ENCODE assay signal across 9 cellular contexts in the genomic region with DNA sequence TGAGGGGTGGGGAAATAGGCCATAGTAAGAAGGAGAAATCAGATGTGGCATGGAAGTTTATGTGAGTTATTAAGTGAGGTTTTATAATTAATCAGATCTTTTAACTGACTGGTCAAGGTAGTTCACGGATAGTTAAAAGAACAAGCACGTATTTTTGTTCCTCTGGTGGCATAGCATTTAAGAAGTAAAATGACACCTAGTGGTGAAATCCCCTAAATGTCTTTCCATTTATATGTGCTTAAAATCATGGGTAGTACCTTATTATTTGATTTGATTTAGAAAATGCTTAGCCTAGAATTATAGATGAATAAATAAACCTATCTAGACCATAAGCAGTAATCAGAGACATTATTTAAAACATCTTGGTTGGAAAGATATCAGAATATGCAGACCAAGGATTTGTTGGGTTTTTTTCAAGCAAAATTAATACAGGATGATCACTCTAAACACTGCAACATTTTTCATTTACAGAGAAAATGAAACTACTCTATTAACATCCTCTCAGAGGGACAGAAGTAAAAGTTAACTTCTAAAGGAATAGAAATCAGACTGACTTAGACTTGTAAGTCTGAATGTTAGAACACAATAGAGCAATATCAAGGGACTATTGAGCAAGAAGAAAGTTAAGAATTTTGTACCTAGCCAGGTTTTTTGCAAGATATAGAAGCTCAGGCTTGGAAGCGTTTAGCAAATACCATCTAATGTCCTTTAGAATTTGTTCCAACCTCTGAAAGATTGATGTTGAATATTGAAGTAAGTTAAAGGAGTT.
DNase-seq lines count a peak whose midpoint lies in the region; ATAC-seq, FAIRE-seq and TF ChIP-seq lines count a peak whose summit lies in the region.
"Had no signal": no experiment of that assay in that cellular context is flagged by ENCODE, and none has a peak within 500 bp of the region (broad histone marks: within the 10 kb centered on the region; RNA-seq: fewer than 3 reads in every experiment).

No MANE protein-coding gene starts in this region.

- peaks cover 11% of the 10 kb centered on the region for H3K79me1 ChIP-seq in mesenchymal stem cell (replicated peaks; ENCODE audit: low read length, poor library complexity, severe bottlenecking)

- H3K9me3 Mint-ChIP-seq in chondrocyte (ENCODE audit: low read depth): no peaks in the 10 kb centered on the region

- no peak overlapping the region for H2BK15ac ChIP-seq in mesenchymal stem cell (ENCODE audit: low read depth, poor library complexity, severe bottlenecking)

- H3K4me1 ChIP-seq in mesenchymal stem cell (ENCODE audit: control insufficient read depth, insufficient read depth, low read depth, low read length): peaks cover 1% of the 10 kb centered on the region

- no peak overlapping the region for H3K23ac ChIP-seq in mesenchymal stem cell (ENCODE audit: low read length in 2 of 2)

- no peak overlapping the region for H2BK12ac ChIP-seq in mesenchymal stem cell (ENCODE audit: low read length in 2 of 2)

- no peak overlapping the region for H2AFZ ChIP-seq in mesenchymal stem cell (ENCODE audit: low read depth, low read length)

- peaks cover 7 to 28% of the 10 kb centered on the region in 2 experiments for H3K36me3 ChIP-seq in mesenchymal stem cell (ENCODE audit: control insufficient read depth in 1 of 2, insufficient read depth in 2 of 2, low read depth in 1 of 2, low read length in 2 of 2)

- H3K36me3 Mint-ChIP-seq in chondrocyte (ENCODE audit: low read depth): peaks cover 3% of the 10 kb centered on the region

- H3K27me3 ChIP-seq in mesenchymal stem cell (ENCODE audit: control insufficient read depth in 1 of 2, insufficient read depth in 1 of 2, low read length in 2 of 2): no peaks in the 10 kb centered on the region

- H3K4me3 ChIP-seq in mesenchymal stem cell (ENCODE audit: insufficient read depth in 1 of 2, low read depth in 1 of 2, low read length in 2 of 2): peak overlapping the region in 1 of 2 experiments; percentile 37

- H4K8ac ChIP-seq in mesenchymal stem cell (ENCODE audit: low read length): no peak overlapping the region

- no peak overlapping the region for H3K14ac ChIP-seq in mesenchymal stem cell (ENCODE audit: low read length in 2 of 2)

- ATAC-seq in HG02852 (IDR thresholded peaks at IDR 0.05; ENCODE audit: unreplicated experiment): peak; percentile 64

- 77% methylated on average over 3 of the region's 3 CpGs for WGBS in mesenchymal stem cell

- no peaks in the 10 kb centered on the region for H3K27me3 Mint-ChIP-seq in chondrocyte (ENCODE audit: low read depth)

- peak; percentile 60 for DNase-seq in NCI-H69 (lab: John Stamatoyannopoulos, UW)
- no peak for DNase-seq in chondrocyte (ENCODE audit: low spot score)
- DNase-seq in mesenchymal stem cell: peak; percentile 58
- no peak for DNase-seq in stimulated activated CD8-positive, alpha-beta memory T cell treated with anti-CD3 and anti-CD28 coated beads, Interleukin-4, amount 100 ng/mL, for 48 hours
- DNase-seq in COLO668 (lab: John Stamatoyannopoulos, UW; ENCODE audit: unreplicated experiment): no peak

- FAIRE-seq in G401.6 (lab: Jason Lieb, UNC): peak; percentile 97

- H3K4me3 Mint-ChIP-seq in chondrocyte (ENCODE audit: unreplicated experiment): no peak overlapping the region

- no peak overlapping the region for H4K91ac ChIP-seq in mesenchymal stem cell (ENCODE audit: low read length)

- H3K18ac ChIP-seq in mesenchymal stem cell (ENCODE audit: low read depth in 1 of 2, low read length in 2 of 2): no peak overlapping the region

- H3K9me3 ChIP-seq in mesenchymal stem cell (ENCODE audit: control insufficient read depth, low read length): peaks cover 4% of the 10 kb centered on the region

- no peak overlapping the region for H2BK120ac ChIP-seq in mesenchymal stem cell (ENCODE audit: low read depth, low read length)

- H2AK5ac ChIP-seq in mesenchymal stem cell (ENCODE audit: low read length, severe bottlenecking): no peak overlapping the region

- H3K9ac ChIP-seq in mesenchymal stem cell (ENCODE audit: low read length): peak overlapping the region; percentile 81

- peak overlapping the region; percentile 68 for H3K27ac Mint-ChIP-seq in chondrocyte (ENCODE audit: unreplicated experiment)

- H3K4me1 Mint-ChIP-seq in chondrocyte (ENCODE audit: low read depth): peaks cover 22% of the 10 kb centered on the region

- H3K27ac ChIP-seq in 22Rv1: no peak overlapping the region
- no peak overlapping the region for H3K27ac ChIP-seq in mesenchymal stem cell (ENCODE audit: low read length, poor library complexity, severe bottlenecking)
- H3K27ac ChIP-seq: epithelial cell of prostate had no signal

- H3K4me2 ChIP-seq in mesenchymal stem cell (ENCODE audit: low read length, poor library complexity, severe bottlenecking): no peak overlapping the region

- TF ChIP-seq CTCF in 22Rv1 (IDR thresholded peaks at IDR 0.05) (peak; percentile 73), chondrocyte (IDR thresholded peaks at IDR 0.05) (peak; percentile 86)

- no peak overlapping the region for H3K4ac ChIP-seq in mesenchymal stem cell (ENCODE audit: low read depth in 1 of 2, low read length in 2 of 2)

- H2BK5ac ChIP-seq in mesenchymal stem cell (ENCODE audit: low read depth, low read length, poor library complexity, severe bottlenecking): no peak overlapping the region

Comparison
In these comparisons a context has a peak if more than half of its experiments do, and no peak if none do; other contexts are left out.
1. DNase-seq: peak in NCI-H69 (single experiment) and mesenchymal stem cell (single experiment); none in chondrocyte (single experiment), stimulated activated CD8-positive, alpha-beta memory T cell treated with anti-CD3 and anti-CD28 coated beads, Interleukin-4, amount 100 ng/mL, for 48 hours (single experiment) and COLO668 (single experiment).